ENCODE assay signal across 8 cellular contexts in genomic region chr10:46578475-46579178, GRCh38. TPM values are rescaled to one million over a fixed set of nuclear protein-coding genes. Genes with fewer than 3 reads are reported as not detected.
DNase-seq lines count a peak whose midpoint lies in the region; ATAC-seq and TF ChIP-seq lines count a peak whose summit lies in the region.
"Not testable (repeated sequence)": the region's sequence is repeated elsewhere in the genome, so short reads cannot be mapped to it uniquely, and the experiment has no call there.

Gene SYT15, plus strand, starts transcription at chr10:46579128. Its CDS starts 41 bp downstream, at chr10:46579169.

- H2BK12ac ChIP-seq in mesenchymal stem cell (ENCODE audit: low read length in 2 of 2), result not testable (repeated sequence)

- H4K91ac ChIP-seq in mesenchymal stem cell (ENCODE audit: low read length), result not testable (repeated sequence)

- H3K9me3 Mint-ChIP-seq in GM23338; activated CD8-positive, alpha-beta memory T cell treated with anti-CD3 and anti-CD28 coated beads, Interleukin-2, amount 10 ng/mL, durations not matched to agents 7 days and 5 days (ENCODE audit: low read depth); endodermal cell; type B pancreatic cell: not testable (repeated sequence)

- not testable (repeated sequence) for H3K4me3 Mint-ChIP-seq in GM23338; activated CD8-positive, alpha-beta memory T cell treated with anti-CD3 and anti-CD28 coated beads, Interleukin-2, amount 10 ng/mL, durations not matched to agents 7 days and 5 days; endodermal cell; type B pancreatic cell

- not testable (repeated sequence) for H3K14ac ChIP-seq in mesenchymal stem cell (ENCODE audit: low read length in 2 of 2)

- H3K36me3 Mint-ChIP-seq in GM23338 (ENCODE audit: low read depth); activated CD8-positive, alpha-beta memory T cell treated with anti-CD3 and anti-CD28 coated beads, Interleukin-2, amount 10 ng/mL, durations not matched to agents 7 days and 5 days; endodermal cell (ENCODE audit: low read depth); type B pancreatic cell: not testable (repeated sequence)

- peak within 1 kb of the TSS; percentile 50; the same call in 1 of the 2 replicates for H3K4me3 ChIP-seq in GM23338
- not testable (repeated sequence) for H3K4me3 ChIP-seq in endodermal cell (ENCODE audit: low read length); mesenchymal stem cell (ENCODE audit: insufficient read depth in 1 of 2, low read depth in 1 of 2, low read length in 2 of 2)

- not testable (repeated sequence) for H3K9me3 ChIP-seq in endodermal cell (ENCODE audit: control insufficient read depth, low read length); mesenchymal stem cell (ENCODE audit: control insufficient read depth, low read length)

- H3K4ac ChIP-seq in mesenchymal stem cell (ENCODE audit: low read depth in 1 of 2, low read length in 2 of 2), result not testable (repeated sequence)

- not testable (repeated sequence) for H2AFZ ChIP-seq in GM23338; mesenchymal stem cell (ENCODE audit: low read depth, low read length)

- not testable (repeated sequence) for H3K79me1 ChIP-seq in mesenchymal stem cell (replicated peaks; ENCODE audit: low read length, poor library complexity, severe bottlenecking)

- not testable (repeated sequence) for H3K79me2 ChIP-seq in GM23338 (replicated peaks; ENCODE audit: insufficient read depth)

- H3K9ac ChIP-seq in endodermal cell (ENCODE audit: extremely low read depth, low read length, poor library complexity, severe bottlenecking); mesenchymal stem cell (ENCODE audit: low read length): not testable (repeated sequence)

- not testable (repeated sequence) for H4K20me1 ChIP-seq in GM23338 (replicated peaks; ENCODE audit: insufficient read depth)

- H3K27ac Mint-ChIP-seq in GM23338; activated CD8-positive, alpha-beta memory T cell treated with anti-CD3 and anti-CD28 coated beads, Interleukin-2, amount 10 ng/mL, durations not matched to agents 7 days and 5 days; endodermal cell; type B pancreatic cell: not testable (repeated sequence)

- H3F3A ChIP-seq in GM23338 (replicated peaks; ENCODE audit: low read depth), result not testable (repeated sequence)

- intact Hi-C loops in left cardiac atrium (cut with DNase I), result not testable (repeated sequence)

- H3K23ac ChIP-seq in mesenchymal stem cell (ENCODE audit: low read length in 2 of 2), result not testable (repeated sequence)

- H3K4me1 ChIP-seq in GM23338 (ENCODE audit: insufficient read depth); endodermal cell (ENCODE audit: control insufficient read depth, insufficient read depth, low read length); mesenchymal stem cell (ENCODE audit: control insufficient read depth, insufficient read depth, low read depth, low read length): not testable (repeated sequence)

- not testable (repeated sequence) for H2BK120ac ChIP-seq in mesenchymal stem cell (ENCODE audit: low read depth, low read length)

- H3K4me1 Mint-ChIP-seq in GM23338; activated CD8-positive, alpha-beta memory T cell treated with anti-CD3 and anti-CD28 coated beads, Interleukin-2, amount 10 ng/mL, durations not matched to agents 7 days and 5 days; endodermal cell; type B pancreatic cell (ENCODE audit: unreplicated experiment): not testable (repeated sequence)

- not testable (repeated sequence) for H2BK5ac ChIP-seq in mesenchymal stem cell (ENCODE audit: low read depth, low read length, poor library complexity, severe bottlenecking)

- H4K8ac ChIP-seq in mesenchymal stem cell (ENCODE audit: low read length), result not testable (repeated sequence)

- H3K18ac ChIP-seq in mesenchymal stem cell (ENCODE audit: low read depth in 1 of 2, low read length in 2 of 2), result not testable (repeated sequence)

- DNase-seq in GM23338 (ENCODE audit: low spot score); activated CD8-positive, alpha-beta memory T cell treated with anti-CD3 and anti-CD28 coated beads, Interleukin-2, amount 10 ng/mL, durations not matched to agents 7 days and 5 days; left cardiac atrium; mesenchymal stem cell: not testable (repeated sequence)
- DNase-seq in endodermal cell (peak; percentile 24), islet precursor cell (peak; percentile 13), retina (peak; percentile 2), type B pancreatic cell (ENCODE audit: extremely low spot score, unreplicated experiment) (peak; percentile 31)

- CTCF ChIA-PET in activated CD8-positive, alpha-beta memory T cell treated with anti-CD3 and anti-CD28 coated beads, Interleukin-2, amount 10 ng/mL, durations not matched to agents 7 days and 5 days (lab: Charles Lee), result not testable (repeated sequence)

- ATAC-seq in GM23338 (peak; percentile 55), left cardiac atrium (peak; percentile 42 to 48)
- peak; percentile 33 for ATAC-seq in activated CD8-positive, alpha-beta memory T cell treated with anti-CD3 and anti-CD28 coated beads, Interleukin-2, amount 10 ng/mL, durations not matched to agents 7 days and 5 days

- not testable (repeated sequence) for H2BK15ac ChIP-seq in mesenchymal stem cell (ENCODE audit: low read depth, poor library complexity, severe bottlenecking)

- H3K9me2 ChIP-seq in GM23338 (ENCODE audit: insufficient read depth), result not testable (repeated sequence)

- H3K4me2 ChIP-seq in GM23338 (peak within 1 kb of the TSS; percentile 73), mesenchymal stem cell (ENCODE audit: low read length, poor library complexity, severe bottlenecking) (peak within 1 kb of the TSS; percentile 56)

- H2AK5ac ChIP-seq in mesenchymal stem cell (ENCODE audit: low read length, severe bottlenecking), result not testable (repeated sequence)

- not testable (repeated sequence) for H3K36me3 ChIP-seq in GM23338 (ENCODE audit: insufficient read depth); endodermal cell (ENCODE audit: control insufficient read depth, insufficient read depth, low read length); mesenchymal stem cell (ENCODE audit: control insufficient read depth in 1 of 2, insufficient read depth in 2 of 2, low read depth in 1 of 2, low read length in 2 of 2)

- not testable (repeated sequence) for H3K27me3 Mint-ChIP-seq in GM23338 (ENCODE audit: insufficient read depth, low read depth, poor library complexity); activated CD8-positive, alpha-beta memory T cell treated with anti-CD3 and anti-CD28 coated beads, Interleukin-2, amount 10 ng/mL, durations not matched to agents 7 days and 5 days; endodermal cell (ENCODE audit: insufficient read depth); type B pancreatic cell

- TF ChIP-seq CTCF in GM23338 (conservative IDR thresholded peaks at IDR 0.05; ENCODE audit: low read depth in 2 of 2); endodermal cell (conservative IDR thresholded peaks at IDR 0.05); type B pancreatic cell (conservative IDR thresholded peaks at IDR 0.05): not testable (repeated sequence)

- H3K27ac ChIP-seq in GM23338 (ENCODE audit: low read depth); endodermal cell (ENCODE audit: low read depth, low read length); mesenchymal stem cell (ENCODE audit: low read length, poor library complexity, severe bottlenecking): not testable (repeated sequence)

- WGBS in endodermal cell (ENCODE audit: insufficient coverage in 1 of 2, insufficient read length in 1 of 2), 2 experiments, result 5% methylated on average over 27 of the region's 68 CpGs; no CpG with 5 or more reads in 1 of the 2 experiments
- WGBS in mesenchymal stem cell, result no CpG with 5 or more reads among the region's 68 CpGs

- peaks cover 12% of the 10 kb centered on the region for H3K27me3 ChIP-seq in GM23338 (ENCODE audit: insufficient read depth)
- H3K27me3 ChIP-seq in endodermal cell (ENCODE audit: control insufficient read depth, insufficient read depth, low read length, poor library complexity, severe bottlenecking); mesenchymal stem cell (ENCODE audit: control insufficient read depth in 1 of 2, insufficient read depth in 1 of 2, low read length in 2 of 2): not testable (repeated sequence)

RNA-seq across cellular contexts. Expression of gene SYT15, which starts in this region (rescaled TPM):
- total RNA-seq in GM23338 (2014; rRNA removed; shearing (Covaris generic)), result 0.39 TPM in 1 of 2 replicates, not detected in the other
- polyA plus RNA-seq in GM23338 (2016; fragmentation: Nextera tagmentation; extraction: Ambion mirVana), result 0.83 and 1.5 TPM in 2 replicates
- 1 to 10 TPM in 1 of 2 experiments, under 1 TPM in 1; 0.33 to 1.5 TPM for total RNA-seq in activated CD8-positive, alpha-beta memory T cell treated with anti-CD3 and anti-CD28 coated beads, Interleukin-2, amount 10 ng/mL, durations not matched to agents 7 days and 5 days
- total RNA-seq in endodermal cell (1 to 10 TPM; 1.3 to 3.2 TPM), left cardiac atrium (1 to 10 TPM; 4.6 to 4.9 TPM), type B pancreatic cell (ENCODE audit: low replicate concordance) (1.2 and 1.3 TPM in 2 replicates)
- 0.50 TPM for polyA plus RNA-seq in endodermal cell (2013, experiment 1 of 2)
- 0.58 TPM for polyA plus RNA-seq in endodermal cell (2013, experiment 2 of 2)
- 0.35 TPM for polyA plus RNA-seq in mesenchymal stem cell (2013, experiment 1 of 2)
- 0.82 TPM for polyA plus RNA-seq in mesenchymal stem cell (2013, experiment 2 of 2)
